Comparison of ENCODE assay signal across 8 cellular contexts in genomic region chr20:49245921-49246740, GRCh38. TPM values are rescaled to one million over a fixed set of nuclear protein-coding genes. Genes with fewer than 3 reads are reported as not detected.
DNase-seq lines count a peak whose midpoint lies in the region; ATAC-seq and TF ChIP-seq lines count a peak whose summit lies in the region.

No MANE protein-coding gene starts in this region.

- TF ChIP-seq CTCF in choroid plexus epithelial cell (conservative IDR thresholded peaks at IDR 0.05; ENCODE audit: low read depth, low read length) (peak; percentile 80), lower lobe of right lung (IDR thresholded peaks at IDR 0.05) (peak; percentile 60)

- H3K36me3 ChIP-seq in lower lobe of right lung (peaks cover 100% of the 10 kb centered on the region), urinary bladder (ENCODE audit: insufficient read depth) (peaks cover 8% of the 10 kb centered on the region)

- peak; percentile 79 to 84 for ATAC-seq in lower lobe of right lung
- no peak for ATAC-seq in GM18498 (IDR thresholded peaks at IDR 0.05; ENCODE audit: unreplicated experiment)

- H3K27ac ChIP-seq in lower lobe of right lung (peak overlapping the region; percentile 33), urinary bladder (ENCODE audit: low read depth) (peak overlapping the region; percentile 12)

- H3K4me3 ChIP-seq in choroid plexus epithelial cell (ENCODE audit: low read depth, low read length) (no peak overlapping the region), lower lobe of right lung (no peak overlapping the region), urinary bladder (ENCODE audit: low read depth, low read length) (no peak overlapping the region)

- intact Hi-C loops in lower lobe of right lung (cut with DNase I) = no loop called here

- H3K4me1 ChIP-seq in lower lobe of right lung (peaks cover 35% of the 10 kb centered on the region), urinary bladder (ENCODE audit: insufficient read depth) (no peaks in the 10 kb centered on the region)

- WGBS in urinary bladder = 20% methylated on average over 3 of the region's 3 CpGs

- H3K9me3 ChIP-seq in lower lobe of right lung = no peaks in the 10 kb centered on the region

- no peaks in the 10 kb centered on the region for H3K27me3 ChIP-seq in lower lobe of right lung (ENCODE audit: low read depth)

- DNase-seq in NCI-H510A treated with DMSO at 0.1 percent for 48 hours (lab: John Stamatoyannopoulos, UW) (peak; percentile 57), NCI-H510A (lab: John Stamatoyannopoulos, UW) (no peak), HT1080 (ENCODE audit: low read depth) (peak; percentile 41), RPMI7951 (ENCODE audit: low read depth) (peak; percentile 60), choroid plexus epithelial cell (ENCODE audit: low read depth) (peak; percentile 78), lower lobe of right lung (no peak)

RNA-seq across cellular contexts. Expression of gene DDX27, which starts 26.9 kb away (rescaled TPM):
- total RNA-seq in HT1080 (2014; rRNA removed; shearing (Covaris generic)) = 61.9 and 68.6 TPM in 2 replicates
- polyA plus RNA-seq in HT1080 (2015; cell fraction: cytosol; rRNA removed) = 20.6 and 25.5 TPM in 2 replicates
- polyA plus RNA-seq in HT1080 (2015; cell fraction: nucleus; rRNA removed) = 35.1 and 35.2 TPM in 2 replicates
- total RNA-seq in RPMI7951 (2014; rRNA removed; shearing (Covaris generic)) = 49.8 and 66.3 TPM in 2 replicates
- 27.8 TPM for total RNA-seq in lower lobe of right lung
- 17.9 TPM for total RNA-seq in urinary bladder
- polyA plus RNA-seq in urinary bladder = 36.1 TPM

RNA-seq across cellular contexts. Expression of gene ZNFX1, which starts 31.7 kb away (rescaled TPM):
- 34.1 and 37.4 TPM in 2 replicates for total RNA-seq in HT1080 (2014; rRNA removed; shearing (Covaris generic))
- 15.3 and 18.9 TPM in 2 replicates for polyA plus RNA-seq in HT1080 (2015; cell fraction: cytosol; rRNA removed)
- polyA plus RNA-seq in HT1080 (2015; cell fraction: nucleus; rRNA removed) = 41.7 and 42.2 TPM in 2 replicates
- 38.3 and 42.3 TPM in 2 replicates for total RNA-seq in RPMI7951 (2014; rRNA removed; shearing (Covaris generic))
- total RNA-seq in lower lobe of right lung = 53.9 TPM
- total RNA-seq in urinary bladder = 22.2 TPM
- polyA plus RNA-seq in urinary bladder = 17.2 TPM

RNA-seq across cellular contexts. Expression of gene STAU1, which starts 58.0 kb away (rescaled TPM):
- total RNA-seq in HT1080 (2014; rRNA removed; shearing (Covaris generic)) = 53.6 and 69.0 TPM in 2 replicates
- polyA plus RNA-seq in HT1080 (2015; cell fraction: cytosol; rRNA removed) = 95.1 and 114 TPM in 2 replicates
- polyA plus RNA-seq in HT1080 (2015; cell fraction: nucleus; rRNA removed) = 86.9 and 93.3 TPM in 2 replicates
- total RNA-seq in RPMI7951 (2014; rRNA removed; shearing (Covaris generic)) = 62.3 and 66.9 TPM in 2 replicates
- total RNA-seq in lower lobe of right lung (73.5 TPM), urinary bladder (46.4 TPM)
- 61.0 TPM for polyA plus RNA-seq in urinary bladder

Comparison
In these comparisons a context has a peak if more than half of its experiments do, and no peak if none do; other contexts are left out.
1. DNase-seq: peak in NCI-H510A treated with DMSO at 0.1 percent for 48 hours (single experiment), HT1080 (single experiment), RPMI7951 (single experiment) and choroid plexus epithelial cell (single experiment); none in NCI-H510A (single experiment) and lower lobe of right lung (single experiment).